21 cellular contexts compared by ENCODE assay signal in genomic region chr1:236997361-236997760, GRCh38. TPM values are rescaled to one million over a fixed set of nuclear protein-coding genes. Genes with fewer than 3 reads are reported as not detected.
"Had no signal": no experiment of that assay in that cellular context is flagged by ENCODE, and none has a peak within 500 bp of the region (broad histone marks: within the 10 kb centered on the region; RNA-seq: fewer than 3 reads in every experiment).

No MANE protein-coding gene starts in this region.

- H3K4me3 ChIP-seq: smooth muscle cell had no signal

- ATAC-seq: activated CD8-positive, alpha-beta memory T cell treated with anti-CD3 and anti-CD28 coated beads, Interleukin-2, amount 10 ng/mL, durations not matched to agents 7 days and 5 days; left colon; stimulated activated naive CD8-positive, alpha-beta T cell treated with anti-CD3 and anti-CD28 coated beads, Interleukin-15, amount 100 ng/mL, for 72 hours had no signal

- H3K36me3 ChIP-seq: brain microvascular endothelial cell had no signal

- H3K27me3 ChIP-seq: brain microvascular endothelial cell had no signal

- H3K27ac ChIP-seq: brain microvascular endothelial cell had no signal

- DNase-seq: activated CD4-positive, alpha-beta memory T cell treated with anti-CD3 and anti-CD28 coated beads, Interleukin-2, amount 10 ng/mL, durations not matched to agents 7 days and 5 days; activated CD4-positive, alpha-beta T cell treated with anti-CD3 and anti-CD28 coated beads for 48 hours; activated CD4-positive, CD25-positive, alpha-beta regulatory T cell; activated CD8-positive, alpha-beta memory T cell treated with anti-CD3 and anti-CD28 coated beads, Interleukin-2, amount 10 ng/mL, durations not matched to agents 7 days and 5 days; activated naive CD4-positive, alpha-beta T cell treated with Interleukin-2 at 50 U/mL for 16 hours; brain microvascular endothelial cell; cortex of kidney; effector CD4-positive, alpha-beta T cell; hippocampal formation; left colon; stimulated activated CD4-positive, alpha-beta T cell treated with anti-CD3 and anti-CD28 coated beads, Interleukin-4, amount 100 ng/mL, for 1 hour; stimulated activated naive CD8-positive, alpha-beta T cell treated with anti-CD3 and anti-CD28 coated beads, Interleukin-15, amount 100 ng/mL, for 72 hours; T-helper 1 cell; T-helper 9 cell had no signal

RNA-seq across cellular contexts. Expression of gene MT1HL1, which starts 6.9 kb away (rescaled TPM):
- total RNA-seq: activated CD4-positive, alpha-beta memory T cell treated with anti-CD3 and anti-CD28 coated beads, Interleukin-2, amount 10 ng/mL, durations not matched to agents 7 days and 5 days; activated CD8-positive, alpha-beta memory T cell treated with anti-CD3 and anti-CD28 coated beads, Interleukin-2, amount 10 ng/mL, durations not matched to agents 7 days and 5 days; left colon; lung microvascular endothelial cell; myocyte; omental fat pad; progenitor cell of endocrine pancreas; smooth muscle cell; temporal lobe; urinary bladder had no signal
